10 cellular contexts compared by ENCODE assay signal in genomic region chr1:36380003-36380631, GRCh38. TPM values are rescaled to one million over a fixed set of nuclear protein-coding genes. Genes with fewer than 3 reads are reported as not detected.
DNase-seq lines count a peak whose midpoint lies in the region; ATAC-seq and TF ChIP-seq lines count a peak whose summit lies in the region.
"Had no signal": no experiment of that assay in that cellular context is flagged by ENCODE, and none has a peak within 500 bp of the region (broad histone marks: within the 10 kb centered on the region; RNA-seq: fewer than 3 reads in every experiment).

No MANE protein-coding gene starts in this region.

- H3K36me3 ChIP-seq in A673 (ENCODE audit: insufficient read depth, low read length, poor library complexity, severe bottlenecking) (no peaks in the 10 kb centered on the region), body of pancreas (replicated peaks in 1 of 2; ENCODE audit: insufficient read depth in 1 of 2, low read depth in 2 of 2) (no peaks in the 10 kb centered on the region)
- H3K36me3 ChIP-seq: colonic mucosa had no signal

- no peak overlapping the region for H2BK120ac ChIP-seq in H9 (ENCODE audit: low read depth, low read length, poor library complexity, severe bottlenecking)

- H3K36me3 Mint-ChIP-seq in H9 (ENCODE audit: insufficient read depth in 1 of 3, low read depth in 3 of 3), result peaks cover 0 to 9% (median 5%) of the 10 kb centered on the region in 3 experiments; a peak in 3 of 7 replicates
- no peaks in the 10 kb centered on the region for H3K36me3 Mint-ChIP-seq in natural killer cell treated with Interleukin-12 subunit alpha and Interleukin-12 subunit beta and Interleukin-15 and Interleukin-18, amount 100 ng/mL, for 72 hours

- no peak overlapping the region for H4K5ac ChIP-seq in H9 (ENCODE audit: insufficient read length, low read depth, low read length)

- no peaks in the 10 kb centered on the region for H3K79me1 ChIP-seq in H9 (ENCODE audit: insufficient read depth, low read depth, low read length, poor library complexity, severe bottlenecking)

- no peak overlapping the region for H2AFZ ChIP-seq in H9 (ENCODE audit: low read length)

- no peak overlapping the region for H3T11ph ChIP-seq in H9 (ENCODE audit: low read length)

- H3K4me1 ChIP-seq in A673 (ENCODE audit: insufficient read depth, low read length, poor library complexity, severe bottlenecking) (peaks cover 42% of the 10 kb centered on the region), H9 (ENCODE audit: insufficient read depth, low read length) (peaks cover 3% of the 10 kb centered on the region; the same call in 1 of the 2 replicates), body of pancreas (peaks cover 84% of the 10 kb centered on the region), foreskin keratinocyte (no peaks in the 10 kb centered on the region)

- H4K20me1 ChIP-seq in H9 (ENCODE audit: control insufficient read depth, insufficient read depth, insufficient read length), result no peaks in the 10 kb centered on the region

- H3K27ac Mint-ChIP-seq in H9, result peak overlapping the region in 2 of 3 experiments; percentile 80 to 85; a peak in 3 of 7 replicates
- H3K27ac Mint-ChIP-seq in natural killer cell treated with Interleukin-12 subunit alpha and Interleukin-12 subunit beta and Interleukin-15 and Interleukin-18, amount 100 ng/mL, for 72 hours, result peak overlapping the region; percentile 79 to 80

- no peak overlapping the region for H2BK12ac ChIP-seq in H9 (ENCODE audit: insufficient read length, low read depth, low read length)

- H3K4me3 ChIP-seq in A673 (ENCODE audit: low read depth, low read length, poor library complexity, severe bottlenecking) (no peak overlapping the region), body of pancreas (no peak overlapping the region)
- H3K4me3 ChIP-seq: colonic mucosa had no signal

- peaks cover 12% of the 10 kb centered on the region; the same call in 1 of the 2 replicates for H3K79me2 ChIP-seq in H9 (ENCODE audit: insufficient read depth, low read length)

- CTCF ChIA-PET in A673 (lab: Charles Lee), result no interaction called here

- no peaks in the 10 kb centered on the region for H3K9me3 Mint-ChIP-seq in H9
- H3K9me3 Mint-ChIP-seq in natural killer cell treated with Interleukin-12 subunit alpha and Interleukin-12 subunit beta and Interleukin-15 and Interleukin-18, amount 100 ng/mL, for 72 hours, result no peaks in the 10 kb centered on the region

- H4K8ac ChIP-seq in H9 (replicated peaks; ENCODE audit: insufficient read length, low read depth, low read length), result no peak overlapping the region

- H3K18ac ChIP-seq in H9 (ENCODE audit: insufficient read length, low read depth, low read length), result no peak overlapping the region

- no peak overlapping the region for H2BK15ac ChIP-seq in H9 (ENCODE audit: low read depth, low read length)

- H3K27me3 ChIP-seq in A673 (replicated peaks; ENCODE audit: insufficient read depth, low read depth, low read length, poor library complexity) (no peaks in the 10 kb centered on the region), H9 (ENCODE audit: insufficient read depth, low read length) (no peaks in the 10 kb centered on the region), body of pancreas (no peaks in the 10 kb centered on the region), foreskin keratinocyte (no peaks in the 10 kb centered on the region)
- H3K27me3 ChIP-seq: colonic mucosa had no signal

- no peak overlapping the region for H2BK20ac ChIP-seq in H9 (ENCODE audit: low read depth, low read length, poor library complexity, severe bottlenecking)

- H3K27ac ChIP-seq in A673 (ENCODE audit: low read depth, low read length, poor library complexity, severe bottlenecking) (peak overlapping the region; percentile 71), H9 (ENCODE audit: insufficient read length, low read depth, low read length) (no peak overlapping the region), body of pancreas (peak overlapping the region; percentile 32 to 52 (median 39)), foreskin keratinocyte (no peak overlapping the region)
- H3K27ac ChIP-seq: colonic mucosa had no signal

- BruUV-seq in A673 (replicated peaks; lab: Mats Ljungman, UMichigan), result no TSS peak

- no peak overlapping the region for H3K4me2 ChIP-seq in H9 (ENCODE audit: insufficient read depth, insufficient read length, low read length)

- H3K56ac ChIP-seq in H9 (ENCODE audit: insufficient read length, low read depth, low read length), result no peak overlapping the region

- no peak for TF ChIP-seq POLR2A in body of pancreas (IDR thresholded peaks at IDR 0.05)

- no peak overlapping the region for H3K14ac ChIP-seq in H9 (ENCODE audit: insufficient read depth, low read length)

- DNase-seq in A673 (ENCODE audit: low spot score) (no peak), H9 (no peak), body of pancreas (peak in 2 of 4 donors; percentile 46 to 64), foreskin keratinocyte (no peak), SW480 (ENCODE audit: low spot score) (no peak)
- DNase-seq in natural killer cell treated with Interleukin-12 subunit alpha and Interleukin-12 subunit beta and Interleukin-15 and Interleukin-18, amount 100 ng/mL, for 72 hours (ENCODE audit: low spot score), result no peak
- DNase-seq in stimulated activated CD4-positive, alpha-beta T cell treated with anti-CD3 and anti-CD28 coated beads, Interleukin-1b, Interleukin-23, amount 100 ng/mL, for 48 hours, result no peak
- DNase-seq: activated effector memory CD4-positive, alpha-beta T cell treated with Interleukin-2 at 50 U/mL for 16 hours; colonic mucosa had no signal

- H3K27me3 Mint-ChIP-seq in H9 (ENCODE audit: low read depth), result no peaks in the 10 kb centered on the region
- no peaks in the 10 kb centered on the region for H3K27me3 Mint-ChIP-seq in natural killer cell treated with Interleukin-12 subunit alpha and Interleukin-12 subunit beta and Interleukin-15 and Interleukin-18, amount 100 ng/mL, for 72 hours

- peaks cover 18 to 23% of the 10 kb centered on the region in 2 experiments for H3K4me1 Mint-ChIP-seq in H9
- H3K4me1 Mint-ChIP-seq in natural killer cell treated with Interleukin-12 subunit alpha and Interleukin-12 subunit beta and Interleukin-15 and Interleukin-18, amount 100 ng/mL, for 72 hours (ENCODE audit: low read depth in 2 of 2), result peaks cover 58 to 71% of the 10 kb centered on the region in 2 donors

- ATAC-seq in body of pancreas, result no peak
- ATAC-seq in natural killer cell treated with Interleukin-12 subunit alpha and Interleukin-12 subunit beta and Interleukin-15 and Interleukin-18, amount 100 ng/mL, for 72 hours, result no peak
- ATAC-seq in foreskin keratinocyte, result no peak
- no peak for ATAC-seq in GM18517 (IDR thresholded peaks at IDR 0.05; ENCODE audit: unreplicated experiment)

- peaks cover 4% of the 10 kb centered on the region for H3K23me2 ChIP-seq in H9 (ENCODE audit: insufficient read length, low read depth, low read length, poor library complexity, severe bottlenecking)

- WGBS in H9 (ENCODE audit: extremely low coverage, insufficient read length, low lambda C conversion rate), result no CpG with 5 or more reads among the region's 5 CpGs
- 14 to 23% methylated on average over 5 of the region's 5 CpGs for WGBS in body of pancreas, 2 donors

- TF ChIP-seq CTCF in A673 (conservative IDR thresholded peaks at IDR 0.05; ENCODE audit: low read depth, low read length), result no peak
- no peak for TF ChIP-seq CTCF in H9 (conservative IDR thresholded peaks at IDR 0.05)
- TF ChIP-seq CTCF in body of pancreas (IDR thresholded peaks at IDR 0.05), result no peak
- TF ChIP-seq CTCF in foreskin keratinocyte (conservative IDR thresholded peaks at IDR 0.05), result no peak

- no peak overlapping the region for H3K4me3 Mint-ChIP-seq in H9
- no peak overlapping the region for H3K4me3 Mint-ChIP-seq in natural killer cell treated with Interleukin-12 subunit alpha and Interleukin-12 subunit beta and Interleukin-15 and Interleukin-18, amount 100 ng/mL, for 72 hours

- H3K9me3 ChIP-seq in A673 (ENCODE audit: low read depth, low read length, poor library complexity, severe bottlenecking) (no peaks in the 10 kb centered on the region), H9 (ENCODE audit: control insufficient read depth, low read depth, low read length) (no peaks in the 10 kb centered on the region), body of pancreas (no peaks in the 10 kb centered on the region)
- H3K9me3 ChIP-seq: colonic mucosa had no signal

- no peak overlapping the region for H3K4ac ChIP-seq in H9 (ENCODE audit: low read depth, low read length)

- H3K23ac ChIP-seq in H9 (ENCODE audit: insufficient read length, low read depth, low read length), result no peak overlapping the region

- H4K91ac ChIP-seq in H9 (ENCODE audit: insufficient read length, low read depth, low read length), result no peak overlapping the region

- intact Hi-C loops in A673 (cut with micrococcal nuclease; ENCODE audit: unreplicated experiment), result no loop called here
- intact Hi-C loops in body of pancreas (cut with DNase I), result no loop called here

- no peak overlapping the region for H2AK5ac ChIP-seq in H9 (ENCODE audit: insufficient read length, low read length)

- no peak overlapping the region for H2BK5ac ChIP-seq in H9 (ENCODE audit: insufficient read length, low read length)

- POLR2A ChIA-PET in A673 (lab: Charles Lee; ENCODE audit: low non-redundant PET), result no interaction called here

- H3K9ac ChIP-seq in H9 (ENCODE audit: extremely low read depth, insufficient read length, low read length), result no peak overlapping the region

RNA-seq across cellular contexts. Expression of gene STK40, which starts 5.6 kb away (rescaled TPM):
- total RNA-seq in A673 (2021) (93.2 and 109 TPM in 2 replicates), H9 (2021) (26.2 and 27.5 TPM in 2 replicates), body of pancreas (10 to 100 TPM; 25.2 to 30.3 TPM), foreskin keratinocyte (11.5 and 12.6 TPM in 2 replicates)
- 10 to 100 TPM; 58.2 to 76.1 TPM for total RNA-seq in natural killer cell treated with Interleukin-12 subunit alpha and Interleukin-12 subunit beta and Interleukin-15 and Interleukin-18, amount 100 ng/mL, for 72 hours
- 8.4 and 8.7 TPM in 2 replicates for polyA plus RNA-seq in foreskin keratinocyte

RNA-seq across cellular contexts. Expression of gene LSM10, which starts 17.6 kb away (rescaled TPM):
- 60.7 and 68.0 TPM in 2 replicates for total RNA-seq in A673 (2021)
- 42.2 and 47.5 TPM in 2 replicates for total RNA-seq in H9 (2021)
- 10 to 100 TPM; 12.2 to 21.8 TPM for total RNA-seq in body of pancreas
- total RNA-seq in natural killer cell treated with Interleukin-12 subunit alpha and Interleukin-12 subunit beta and Interleukin-15 and Interleukin-18, amount 100 ng/mL, for 72 hours, result 10 to 100 TPM; 56.6 to 58.1 TPM
- total RNA-seq in foreskin keratinocyte, result 16.1 and 25.6 TPM in 2 replicates
- polyA plus RNA-seq in foreskin keratinocyte, result 73.4 and 73.9 TPM in 2 replicates

RNA-seq across cellular contexts. Expression of gene EVA1B, which starts 56.7 kb away (rescaled TPM):
- total RNA-seq in A673 (2021) (6.2 and 8.4 TPM in 2 replicates), H9 (2021) (5.5 and 6.4 TPM in 2 replicates), body of pancreas (10 to 100 TPM; 32.2 to 32.3 TPM), foreskin keratinocyte (19.5 and 28.7 TPM in 2 replicates)
- total RNA-seq in natural killer cell treated with Interleukin-12 subunit alpha and Interleukin-12 subunit beta and Interleukin-15 and Interleukin-18, amount 100 ng/mL, for 72 hours, result 1 to 10 TPM; 5.8 to 6.3 TPM
- polyA plus RNA-seq in foreskin keratinocyte, result 24.8 and 38.2 TPM in 2 replicates

Comparison
In these comparisons a context has a peak if more than half of its experiments do, and no peak if none do; other contexts are left out.
1. H3K27ac ChIP-seq: peak in A673 (single experiment) and body of pancreas (4 of 4); none in H9 (single experiment) and foreskin keratinocyte (single experiment).